ENCODE assay signal across 1 cellular context in genomic region chr9:109242751-109243150, GRCh38.
TF ChIP-seq lines count a peak whose summit lies in the region.

No MANE protein-coding gene starts in this region.

TF ChIP-seq in GM23338, 12 proteins besides CTCF, POLR2A, EP300 and RAD21 (continued from another document):
- no peak for TF ChIP-seq REST (IDR thresholded peaks at IDR 0.05; ENCODE audit: unreplicated experiment)
- TF ChIP-seq STAT1 (IDR thresholded peaks at IDR 0.05; ENCODE audit: unreplicated experiment): no peak
- no peak for TF ChIP-seq EZH2 (IDR thresholded peaks at IDR 0.05; ENCODE audit: low read depth, unreplicated experiment)
- no peak for TF ChIP-seq NANOG (IDR thresholded peaks at IDR 0.05; ENCODE audit: borderline replicate concordance)
- no peak for TF ChIP-seq JUNB (IDR thresholded peaks at IDR 0.05; ENCODE audit: unreplicated experiment)
- no peak for TF ChIP-seq EZH2phosphoT487 (IDR thresholded peaks at IDR 0.05; ENCODE audit: unreplicated experiment)
